31 cellular contexts compared by ENCODE assay signal in genomic region chr6:36833182-36833789, GRCh38. TPM values are rescaled to one million over a fixed set of nuclear protein-coding genes. Genes with fewer than 3 reads are reported as not detected.
"Had no signal": no experiment of that assay in that cellular context is flagged by ENCODE, and none has a peak within 500 bp of the region (broad histone marks: within the 10 kb centered on the region; RNA-seq: fewer than 3 reads in every experiment).

No MANE protein-coding gene starts in this region.

- DNase-seq: natural killer cell; occipital lobe; ovary; psoas muscle; spleen; stimulated activated CD4-positive, alpha-beta T cell treated with anti-CD3 and anti-CD28 coated beads, Interleukin-12 subunit alpha, Interleukin-12 subunit beta, amount 100 ng/mL, for 4 hours; stimulated activated CD4-positive, alpha-beta T cell treated with anti-CD3 and anti-CD28 coated beads, Interleukin-1b, Interleukin-23, amount 100 ng/mL, for 48 hours; stimulated activated CD4-positive, alpha-beta T cell treated with anti-CD3 and anti-CD28 coated beads, Interleukin-4, amount 100 ng/mL, for 1 hour; stimulated activated CD4-positive, alpha-beta T cell treated with anti-CD3 and anti-CD28 coated beads, Interleukin-4, amount 100 ng/mL, for 4 hours; stimulated activated CD8-positive, alpha-beta memory T cell treated with anti-CD3 and anti-CD28 coated beads, Interleukin-4, amount 100 ng/mL, for 48 hours; stimulated activated naive CD4-positive, alpha-beta T cell; stimulated activated naive CD8-positive, alpha-beta T cell treated with anti-CD3 and anti-CD28 coated beads, Interleukin-15, amount 100 ng/mL, for 72 hours; stimulated activated naive CD8-positive, alpha-beta T cell treated with anti-CD3 and anti-CD28 coated beads, Interleukin-15, Interleukin-2, amounts not matched to agents 100 U/mL and 50 U/mL, for 24 hours; substantia nigra; testis; tibial artery; transverse colon; upper lobe of right lung; uterus had no signal

- H3K9me3 ChIP-seq: ovary, psoas muscle, suprapubic skin, testis, tibial artery, transverse colon, upper lobe of right lung, uterus had no signal

- ATAC-seq: natural killer cell; psoas muscle; right cardiac atrium; sciatic nerve; stimulated activated memory B cell treated with anti-CD40 and anti-IgM and Interleukin-4, amounts not matched to agents 10 μg/mL and 1 μg/mL and 100 μg/mL, for 72 hours; stimulated activated naive CD8-positive, alpha-beta T cell treated with anti-CD3 and anti-CD28 coated beads, Interleukin-15, amount 100 ng/mL, for 72 hours; stimulated activated naive CD8-positive, alpha-beta T cell treated with anti-CD3 and anti-CD28 coated beads, Interleukin-15, Interleukin-2, amounts not matched to agents 100 U/mL and 50 U/mL, for 24 hours; upper lobe of right lung had no signal

- H3K9ac ChIP-seq: neural progenitor cell, parathyroid adenoma had no signal

- H3K36me3 Mint-ChIP-seq: natural killer cell; neural progenitor cell; stimulated activated memory B cell treated with anti-CD40 and anti-IgM and Interleukin-4, amounts not matched to agents 10 μg/mL and 1 μg/mL and 100 μg/mL, for 72 hours; type B pancreatic cell had no signal

- H3K36me3 ChIP-seq: neural progenitor cell, ovary, spleen, suprapubic skin, tibial artery, transverse colon, upper lobe of right lung, uterus had no signal

- H3K27me3 ChIP-seq: ovary, suprapubic skin, testis, tibial artery, upper lobe of right lung, uterus had no signal

- H3K4me3 ChIP-seq: neural progenitor cell, ovary, psoas muscle, skin epidermis, smooth muscle cell, spleen, suprapubic skin, testis, tibial artery, transverse colon, upper lobe of right lung, uterus had no signal

- H3K4me3 Mint-ChIP-seq: natural killer cell; nephron; neural progenitor cell; stimulated activated memory B cell treated with anti-CD40 and anti-IgM and Interleukin-4, amounts not matched to agents 10 μg/mL and 1 μg/mL and 100 μg/mL, for 72 hours; stimulated activated naive CD8-positive, alpha-beta T cell treated with anti-CD3 and anti-CD28 coated beads, Interleukin-15, amount 100 ng/mL, for 72 hours; type B pancreatic cell had no signal

- H3K4me1 ChIP-seq: neural progenitor cell, parathyroid adenoma had no signal

- H3K27ac Mint-ChIP-seq: natural killer cell; neural progenitor cell; progenitor cell of endocrine pancreas; stimulated activated memory B cell treated with anti-CD40 and anti-IgM and Interleukin-4, amounts not matched to agents 10 μg/mL and 1 μg/mL and 100 μg/mL, for 72 hours; stimulated activated naive CD8-positive, alpha-beta T cell treated with anti-CD3 and anti-CD28 coated beads, Interleukin-15, amount 100 ng/mL, for 72 hours; type B pancreatic cell had no signal

- H3K4me2 ChIP-seq: neural progenitor cell, smooth muscle cell had no signal

- H3K9me3 Mint-ChIP-seq: natural killer cell; nephron; stimulated activated naive CD8-positive, alpha-beta T cell treated with anti-CD3 and anti-CD28 coated beads, Interleukin-15, amount 100 ng/mL, for 72 hours had no signal

- H3K27ac ChIP-seq: neural progenitor cell, ovary, parathyroid adenoma, psoas muscle, skin epidermis, spleen, suprapubic skin, testis, tibial artery, transverse colon, upper lobe of right lung, uterus had no signal

- H3K4me1 Mint-ChIP-seq: natural killer cell had no signal

- H2AFZ ChIP-seq: neural progenitor cell, parathyroid adenoma had no signal

- H3K79me2 ChIP-seq: parathyroid adenoma had no signal

RNA-seq across cellular contexts. Expression of gene CPNE5, which starts 6.0 kb away (rescaled TPM):
- total RNA-seq: osteoblast, smooth muscle cell had no signal
